In genomic region chr2:241734467-241735208, GRCh38 we compare ENCODE assay signal across 8 cellular contexts. TPM values are rescaled to one million over a fixed set of nuclear protein-coding genes. Genes with fewer than 3 reads are reported as not detected.
DNase-seq lines count a peak whose midpoint lies in the region; ATAC-seq, FAIRE-seq and TF ChIP-seq lines count a peak whose summit lies in the region.

Gene D2HGDH (plus strand): TSS chr2:241734630. CDS start chr2:241735225, 595 bp downstream.

- H3K4me2 ChIP-seq in neural cell (ENCODE audit: low read length) = peak within 1 kb of the TSS; percentile 38

- peak; percentile 85 for TF ChIP-seq POLR2A in H54 (IDR thresholded peaks at IDR 0.05; ENCODE audit: low read depth, low read length)

- H3K4me1 Mint-ChIP-seq in stimulated activated naive CD8-positive, alpha-beta T cell treated with anti-CD3 and anti-CD28 coated beads, Interleukin-15, amount 100 ng/mL, for 72 hours = peaks cover 77% of the 10 kb centered on the region

- no peaks in the 10 kb centered on the region for H3K27me3 Mint-ChIP-seq in stimulated activated naive CD8-positive, alpha-beta T cell treated with anti-CD3 and anti-CD28 coated beads, Interleukin-15, amount 100 ng/mL, for 72 hours

- H3K79me2 ChIP-seq in neural cell (replicated peaks; ENCODE audit: insufficient read depth, low read length) = no peaks in the 10 kb centered on the region

- no peak for TF ChIP-seq CTCF in neural cell (IDR thresholded peaks at IDR 0.05; ENCODE audit: poor library complexity, severe bottlenecking)

- peak within 1 kb of the TSS; percentile 97 for H3K4me3 ChIP-seq in neural cell (ENCODE audit: low read length)

- FAIRE-seq in H54 (lab: Jason Lieb, UNC) = no peak

- H3K27ac Mint-ChIP-seq in stimulated activated naive CD8-positive, alpha-beta T cell treated with anti-CD3 and anti-CD28 coated beads, Interleukin-15, amount 100 ng/mL, for 72 hours = peak within 1 kb of the TSS in 1 of 2 donors; percentile 76

- H2AFZ ChIP-seq in neural cell (ENCODE audit: low read depth, low read length) = peak within 1 kb of the TSS; percentile 65

- ATAC-seq in stimulated activated naive CD8-positive, alpha-beta T cell treated with anti-CD3 and anti-CD28 coated beads, Interleukin-15, amount 100 ng/mL, for 72 hours = peak; percentile 91

- peak within 1 kb of the TSS; percentile 82 for H3K9ac ChIP-seq in neural cell (ENCODE audit: low read length)

- H3K4me3 Mint-ChIP-seq in stimulated activated naive CD8-positive, alpha-beta T cell treated with anti-CD3 and anti-CD28 coated beads, Interleukin-15, amount 100 ng/mL, for 72 hours = peak within 1 kb of the TSS; percentile 82 to 91

- H3K9me3 Mint-ChIP-seq in stimulated activated naive CD8-positive, alpha-beta T cell treated with anti-CD3 and anti-CD28 coated beads, Interleukin-15, amount 100 ng/mL, for 72 hours = no peaks in the 10 kb centered on the region

- no peaks in the 10 kb centered on the region for H3F3A ChIP-seq in neural cell (ENCODE audit: insufficient read depth, low read length, poor library complexity, severe bottlenecking)

- no peaks in the 10 kb centered on the region for H4K20me1 ChIP-seq in neural cell (ENCODE audit: insufficient read depth)

- peak; percentile 75 for TF ChIP-seq EP300 in neural cell (conservative IDR thresholded peaks at IDR 0.05; ENCODE audit: poor library complexity, severe bottlenecking)

- H3K27ac ChIP-seq in neural cell (ENCODE audit: low read length) = peak within 1 kb of the TSS; percentile 79

- H3K9me3 ChIP-seq in neural cell (ENCODE audit: low read length) = no peaks in the 10 kb centered on the region

- H3K9me2 ChIP-seq in neural cell (ENCODE audit: insufficient read depth, low read length) = no peaks in the 10 kb centered on the region

- no peaks in the 10 kb centered on the region for H3K36me3 ChIP-seq in neural cell (ENCODE audit: insufficient read depth, low read length)

- DNase-seq in EL (peak; percentile 85), H54 (ENCODE audit: insufficient read length, low spot score) (peak; percentile 65), M059J (ENCODE audit: low read depth) (peak; percentile 64), SHP77 (lab: John Stamatoyannopoulos, UW) (peak; percentile 68 to 84), fibroblast of the conjunctiva (ENCODE audit: low read depth) (peak; percentile 70)
- peak; percentile 97 for DNase-seq in activated effector memory CD4-positive, alpha-beta T cell treated with anti-CD3 and anti-CD28 coated beads, Interleukin-2, amount 50 U/mL, for 16 hours
- peak; percentile 91 to 92 for DNase-seq in stimulated activated naive CD8-positive, alpha-beta T cell treated with anti-CD3 and anti-CD28 coated beads, Interleukin-15, amount 100 ng/mL, for 72 hours

- no peaks in the 10 kb centered on the region for H3K27me3 ChIP-seq in neural cell (ENCODE audit: insufficient read depth, low read depth, low read length)

- no peak for TF ChIP-seq RAD21 in neural cell (conservative IDR thresholded peaks at IDR 0.05)

TF ChIP-seq in neural cell, 6 proteins besides CTCF, POLR2A, EP300 and RAD21:
- no peak for TF ChIP-seq EZH2 (IDR thresholded peaks at IDR 0.05; ENCODE audit: borderline replicate concordance, insufficient read depth, low read length, poor library complexity, severe bottlenecking)
- TF ChIP-seq REST (IDR thresholded peaks at IDR 0.05; ENCODE audit: borderline replicate concordance) = no peak
- TF ChIP-seq TAF1 (IDR thresholded peaks at IDR 0.05; ENCODE audit: low read depth) = no peak
- TF ChIP-seq MXI1 (conservative IDR thresholded peaks at IDR 0.05; ENCODE audit: poor library complexity, severe bottlenecking) = peak; percentile 84
- peak; percentile 85 for TF ChIP-seq POLR2AphosphoS5 (IDR thresholded peaks at IDR 0.05)
- TF ChIP-seq SMC3 (conservative IDR thresholded peaks at IDR 0.05; ENCODE audit: poor library complexity) = no peak

RNA-seq across cellular contexts. Expression of gene D2HGDH, which starts in this region (rescaled TPM):
- total RNA-seq in M059J (2014; rRNA removed; shearing (Covaris generic)) = 3.5 and 6.1 TPM in 2 replicates
- 12.6 and 16.0 TPM in 2 replicates for polyA plus RNA-seq in neural cell
- 5.7 and 7.1 TPM in 2 replicates for polyA minus RNA-seq in neural cell

Comparison
In these comparisons a context has a peak if more than half of its experiments do, and no peak if none do; other contexts are left out.
1. Peak in every context shown above with its lines: DNase-seq, ATAC-seq, H3K4me3 ChIP-seq and H3K27ac ChIP-seq.